Comparison of ENCODE assay signal across 1 cellular context in the genomic region with DNA sequence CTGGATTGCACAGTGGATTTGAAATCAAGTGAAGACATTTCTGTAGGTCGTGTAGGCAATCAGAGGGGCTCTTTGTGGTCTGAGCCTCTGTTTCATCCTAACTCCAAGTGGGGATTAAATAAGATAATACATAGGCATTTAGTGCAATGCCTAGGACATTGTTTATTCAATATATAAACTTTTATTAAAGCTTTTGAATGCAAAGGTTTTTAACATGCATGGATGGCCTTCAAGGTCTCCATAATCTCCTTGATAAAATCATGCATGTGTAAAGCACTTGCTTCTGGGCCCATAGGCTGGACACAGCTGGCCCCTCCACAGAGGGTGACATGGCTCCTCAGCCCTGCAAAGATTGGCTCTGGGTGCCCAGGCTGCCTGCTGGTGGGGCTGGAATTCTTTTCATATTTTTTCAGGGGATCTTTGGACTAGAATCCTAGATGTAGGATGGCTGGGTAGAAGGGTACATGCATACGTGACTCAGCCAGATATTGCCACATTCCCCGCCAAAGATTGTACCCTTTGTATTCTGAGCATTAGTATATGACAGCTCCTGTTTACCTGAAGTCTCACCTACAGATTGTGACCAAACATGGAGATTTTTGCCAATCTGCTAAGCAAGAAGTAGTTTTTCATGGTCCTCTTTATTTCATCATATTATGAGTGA.
TF ChIP-seq lines count a peak whose summit lies in the region.

No MANE protein-coding gene starts in this region.

TF ChIP-seq in HepG2, 621 proteins besides CTCF, POLR2A, EP300 and RAD21 (continued from another document and continues in another):
- TF ChIP-seq, protein P1, sequence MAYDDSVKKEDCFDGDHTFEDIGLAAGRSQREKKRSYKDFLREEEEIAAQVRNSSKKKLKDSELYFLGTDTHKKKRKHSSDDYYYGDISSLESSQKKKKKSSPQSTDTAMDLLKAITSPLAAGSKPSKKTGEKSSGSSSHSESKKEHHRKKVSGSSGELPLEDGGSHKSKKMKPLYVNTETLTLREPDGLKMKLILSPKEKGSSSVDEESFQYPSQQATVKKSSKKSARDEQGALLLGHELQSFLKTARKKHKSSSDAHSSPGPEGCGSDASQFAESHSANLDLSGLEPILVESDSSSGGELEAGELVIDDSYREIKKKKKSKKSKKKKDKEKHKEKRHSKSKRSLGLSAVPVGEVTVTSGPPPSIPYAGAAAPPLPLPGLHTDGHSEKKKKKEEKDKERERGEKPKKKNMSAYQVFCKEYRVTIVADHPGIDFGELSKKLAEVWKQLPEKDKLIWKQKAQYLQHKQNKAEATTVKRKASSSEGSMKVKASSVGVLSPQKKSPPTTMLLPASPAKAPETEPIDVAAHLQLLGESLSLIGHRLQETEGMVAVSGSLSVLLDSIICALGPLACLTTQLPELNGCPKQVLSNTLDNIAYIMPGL (CRISPR knock-in tag; IDR thresholded peaks at IDR 0.05; ENCODE audit: borderline replicate concordance in 1 of 2, low read depth in 1 of 2), result peak in 1 of 2 experiments; percentile 66; a peak in 1 of 4 replicates
- TF ChIP-seq CHD2 (IDR thresholded peaks at IDR 0.05; ENCODE audit: low read depth, low read length) (no peak), RARA (CRISPR knock-in tag; IDR thresholded peaks at IDR 0.05) (peak; percentile 72), ZNF580 (CRISPR knock-in tag; IDR thresholded peaks at IDR 0.05; ENCODE audit: borderline replicate concordance, low read depth) (peak; percentile 86; the same call in 1 of the 2 replicates), TBX3 (IDR thresholded peaks at IDR 0.05; ENCODE audit: borderline replicate concordance) (peak; percentile 86; the same call in 1 of the 2 replicates), ZNF556 (CRISPR knock-in tag; IDR thresholded peaks at IDR 0.05; ENCODE audit: borderline replicate concordance) (peak; percentile 86; the same call in 1 of the 2 replicates), RBAK (CRISPR knock-in tag; IDR thresholded peaks at IDR 0.05) (0 out of 2 replicates have a peak, but pooled peaks have one; percentile 25), NFRKB (IDR thresholded peaks at IDR 0.05) (no peak), MATR3 (CRISPR knock-in tag; IDR thresholded peaks at IDR 0.05) (no peak), FUBP1 (CRISPR knock-in tag; IDR thresholded peaks at IDR 0.05; ENCODE audit: borderline replicate concordance) (peak; percentile 63; the same call in 1 of the 2 replicates), MAF1 (CRISPR knock-in tag; IDR thresholded peaks at IDR 0.05; ENCODE audit: borderline replicate concordance) (no peak), HNF4G (IDR thresholded peaks at IDR 0.05; ENCODE audit: borderline replicate concordance, low read depth, low read length) (peak; percentile 94), HNF4G (CRISPR knock-in tag; IDR thresholded peaks at IDR 0.05; ENCODE audit: borderline replicate concordance, low read depth) (peak; percentile 85; the same call in 1 of the 2 replicates), ZMAT3 (CRISPR knock-in tag; conservative IDR thresholded peaks at IDR 0.05) (peak; percentile 0; the same call in 1 of the 2 replicates), NONO (IDR thresholded peaks at IDR 0.05) (no peak), NONO (CRISPR knock-in tag; conservative IDR thresholded peaks at IDR 0.05) (no peak; the same call in 1 of the 2 replicates), TEAD3 (CRISPR knock-in tag; optimal IDR thresholded peaks at IDR 0.05; ENCODE audit: borderline replicate concordance) (peak; percentile 99), SP4 (CRISPR knock-in tag; IDR thresholded peaks at IDR 0.05) (0 out of 2 replicates have a peak, but pooled peaks have one; percentile 32), POLR2G (IDR thresholded peaks at IDR 0.05; ENCODE audit: low read depth, low read length) (0 out of 2 replicates have a peak, but pooled peaks have one; percentile 28), ZNF879 (CRISPR knock-in tag; IDR thresholded peaks at IDR 0.05) (no peak), ZNF142 (CRISPR knock-in tag; IDR thresholded peaks at IDR 0.05) (no peak), ISL2 (CRISPR knock-in tag; IDR thresholded peaks at IDR 0.05) (peak; percentile 71; the same call in 1 of the 2 replicates), PAX8 (CRISPR knock-in tag; IDR thresholded peaks at IDR 0.05; ENCODE audit: borderline replicate concordance) (no peak), MZF1 (CRISPR knock-in tag; IDR thresholded peaks at IDR 0.05; ENCODE audit: borderline replicate concordance) (no peak), HOXA3 (CRISPR knock-in tag; IDR thresholded peaks at IDR 0.05) (peak; percentile 91), ZNF720 (CRISPR knock-in tag; IDR thresholded peaks at IDR 0.05) (no peak), ZBTB3 (CRISPR knock-in tag; IDR thresholded peaks at IDR 0.05; ENCODE audit: borderline replicate concordance, low read depth) (0 out of 2 replicates have a peak, but pooled peaks have one; percentile 31), ARNTL (CRISPR knock-in tag; IDR thresholded peaks at IDR 0.05) (peak; percentile 35; the same call in 1 of the 2 replicates), NR3C1 (CRISPR knock-in tag; IDR thresholded peaks at IDR 0.05) (no peak), SATB2 (CRISPR knock-in tag; IDR thresholded peaks at IDR 0.05) (no peak), PRMT3 (CRISPR knock-in tag; IDR thresholded peaks at IDR 0.05; ENCODE audit: borderline replicate concordance, low read depth) (no peak), NFIC (IDR thresholded peaks at IDR 0.05; ENCODE audit: low read length) (peak; percentile 81; the same call in 1 of the 2 replicates), BRCA1 (CRISPR knock-in tag; IDR thresholded peaks at IDR 0.05) (no peak), ZNF337 (CRISPR knock-in tag; IDR thresholded peaks at IDR 0.05; ENCODE audit: borderline replicate concordance, low read depth) (peak; percentile 98), ZNF598 (CRISPR knock-in tag; IDR thresholded peaks at IDR 0.05; ENCODE audit: borderline replicate concordance) (0 out of 2 replicates have a peak, but pooled peaks have one; percentile 29), MYPOP (CRISPR knock-in tag; IDR thresholded peaks at IDR 0.05) (no peak), ZNF878 (CRISPR knock-in tag; IDR thresholded peaks at IDR 0.05) (peak; percentile 68), TFE3 (CRISPR knock-in tag; IDR thresholded peaks at IDR 0.05) (peak; percentile 42)
- TF ChIP-seq, protein P2, sequence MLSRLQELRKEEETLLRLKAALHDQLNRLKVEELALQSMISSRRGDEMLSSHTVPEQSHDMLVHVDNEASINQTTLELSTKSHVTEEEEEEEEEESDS (CRISPR knock-in tag; IDR thresholded peaks at IDR 0.05; ENCODE audit: borderline replicate concordance), result no peak
- TF ChIP-seq, protein P3, sequence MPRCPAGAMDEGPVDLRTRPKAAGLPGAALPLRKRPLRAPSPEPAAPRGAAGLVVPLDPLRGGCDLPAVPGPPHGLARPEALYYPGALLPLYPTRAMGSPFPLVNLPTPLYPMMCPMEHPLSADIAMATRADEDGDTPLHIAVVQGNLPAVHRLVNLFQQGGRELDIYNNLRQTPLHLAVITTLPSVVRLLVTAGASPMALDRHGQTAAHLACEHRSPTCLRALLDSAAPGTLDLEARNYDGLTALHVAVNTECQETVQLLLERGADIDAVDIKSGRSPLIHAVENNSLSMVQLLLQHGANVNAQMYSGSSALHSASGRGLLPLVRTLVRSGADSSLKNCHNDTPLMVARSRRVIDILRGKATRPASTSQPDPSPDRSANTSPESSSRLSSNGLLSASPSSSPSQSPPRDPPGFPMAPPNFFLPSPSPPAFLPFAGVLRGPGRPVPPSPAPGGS (CRISPR knock-in tag; IDR thresholded peaks at IDR 0.05), result 0 out of 2 replicates have a peak, but pooled peaks have one; percentile 26
- TF ChIP-seq, protein P4, sequence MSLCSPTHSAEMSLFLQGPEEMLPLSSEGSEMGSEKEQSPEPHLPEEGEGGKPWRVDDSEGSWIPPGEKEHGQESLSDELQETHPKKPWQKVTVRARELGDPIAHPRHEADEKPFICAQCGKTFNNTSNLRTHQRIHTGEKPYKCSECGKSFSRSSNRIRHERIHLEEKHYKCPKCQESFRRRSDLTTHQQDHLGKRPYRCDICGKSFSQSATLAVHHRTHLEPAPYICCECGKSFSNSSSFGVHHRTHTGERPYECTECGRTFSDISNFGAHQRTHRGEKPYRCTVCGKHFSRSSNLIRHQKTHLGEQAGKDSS (CRISPR knock-in tag; IDR thresholded peaks at IDR 0.05; ENCODE audit: borderline replicate concordance, low read depth), result peak; percentile 43; the same call in 1 of the 2 replicates
- TF ChIP-seq, protein P5, sequence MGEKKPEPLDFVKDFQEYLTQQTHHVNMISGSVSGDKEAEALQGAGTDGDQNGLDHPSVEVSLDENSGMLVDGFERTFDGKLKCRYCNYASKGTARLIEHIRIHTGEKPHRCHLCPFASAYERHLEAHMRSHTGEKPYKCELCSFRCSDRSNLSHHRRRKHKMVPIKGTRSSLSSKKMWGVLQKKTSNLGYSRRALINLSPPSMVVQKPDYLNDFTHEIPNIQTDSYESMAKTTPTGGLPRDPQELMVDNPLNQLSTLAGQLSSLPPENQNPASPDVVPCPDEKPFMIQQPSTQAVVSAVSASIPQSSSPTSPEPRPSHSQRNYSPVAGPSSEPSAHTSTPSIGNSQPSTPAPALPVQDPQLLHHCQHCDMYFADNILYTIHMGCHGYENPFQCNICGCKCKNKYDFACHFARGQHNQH (CRISPR knock-in tag; IDR thresholded peaks at IDR 0.05), result peak; percentile 66; the same call in 1 of the 2 replicates
